ENCODE assay signal across 27 cellular contexts in the genomic region with DNA sequence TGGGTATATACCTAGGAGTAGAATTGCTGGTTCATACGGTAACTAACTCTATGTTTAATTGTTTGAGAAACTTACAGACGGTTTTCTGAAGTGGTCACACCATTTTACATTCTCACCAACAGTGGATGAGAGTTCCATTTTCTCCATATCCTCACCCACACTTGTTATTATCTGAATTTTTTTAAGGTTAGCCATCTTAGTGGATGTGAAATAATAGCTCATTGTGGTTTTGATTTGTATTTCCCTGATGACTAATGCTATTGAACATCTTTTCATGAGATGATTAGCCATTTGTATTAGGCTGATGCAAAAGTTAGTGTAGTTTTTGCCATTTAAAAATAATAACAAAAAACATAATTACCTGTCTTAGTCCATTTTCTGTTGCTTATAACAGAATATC. TPM values are rescaled to one million over a fixed set of nuclear protein-coding genes. Genes with fewer than 3 reads are reported as not detected.
"Had no signal": no experiment of that assay in that cellular context is flagged by ENCODE, and none has a peak within 500 bp of the region (broad histone marks: within the 10 kb centered on the region; RNA-seq: fewer than 3 reads in every experiment).

No MANE protein-coding gene starts in this region.

- H3K27ac ChIP-seq: cardiac muscle cell, hepatocyte, tibial nerve had no signal

- FAIRE-seq: frontal cortex had no signal

- DNase-seq: activated B cell treated with CpG ODN at 0.5 μM for 24 hours; activated CD4-positive, alpha-beta T cell treated with anti-CD3 and anti-CD28 coated beads for 36 hours; activated CD4-positive, alpha-beta T cell treated with anti-CD3 and anti-CD28 coated beads, Interleukin-2, amount 50 U/mL, for 4 hours; activated CD8-positive, alpha-beta memory T cell treated with anti-CD3 and anti-CD28 coated beads, Interleukin-2, amount 50 U/mL, for 48 hours; activated naive CD4-positive, alpha-beta T cell treated with Interleukin-2 at 50 U/mL for 16 hours; activated naive CD8-positive, alpha-beta T cell treated with anti-CD3 and anti-CD28 coated beads, Interleukin-2, amount 10 ng/mL, durations not matched to agents 7 days and 5 days; activated T-cell treated with anti-CD3 and anti-CD28 coated beads, Interleukin-2, amount 50 U/mL, for 4 hours; amniotic stem cell; cortex of kidney; endodermal cell; glutamatergic neuron; immature natural killer cell; left ventricle myocardium superior; retina; stimulated activated CD4-positive, alpha-beta T cell treated with anti-CD3 and anti-CD28 coated beads, Interleukin-12 subunit alpha, Interleukin-12 subunit beta, amount 100 ng/mL, for 4 hours; stimulated activated CD4-positive, alpha-beta T cell treated with anti-CD3 and anti-CD28 coated beads, Interleukin-4, amount 100 ng/mL, for 4 hours; T-helper 17 cell had no signal

- H3K79me2 ChIP-seq: hepatocyte had no signal

- H2AFZ ChIP-seq: hepatocyte had no signal

- ATAC-seq: activated CD4-positive, alpha-beta T cell treated with anti-CD3 and anti-CD28 coated beads for 36 hours; activated T-cell treated with anti-CD3 and anti-CD28 coated beads, Interleukin-2, amount 50 U/mL, for 4 hours; left ventricle myocardium superior; natural killer cell treated with Interleukin-12 subunit alpha and Interleukin-12 subunit beta and Interleukin-15 and Interleukin-18, amount 100 ng/mL, for 72 hours; T-helper 17 cell had no signal

- H3K27me3 ChIP-seq: cardiac muscle cell, hepatocyte, tibial nerve had no signal

- H3K36me3 ChIP-seq: cardiac muscle cell, tibial nerve had no signal

- H3K4me2 ChIP-seq: hepatocyte had no signal

- H3K4me1 ChIP-seq: tibial nerve had no signal

- H3K4me3 ChIP-seq: cardiac muscle cell, hepatocyte, tibial nerve had no signal

RNA-seq across cellular contexts. Expression of a gene that starts 18.6 kb away (rescaled TPM):
- total RNA-seq: activated B cell treated with CpG ODN at 0.5 μM for 24 hours; activated CD4-positive, alpha-beta T cell treated with anti-CD3 and anti-CD28 coated beads for 36 hours; activated CD8-positive, alpha-beta memory T cell treated with anti-CD3 and anti-CD28 coated beads for 36 hours; activated naive CD8-positive, alpha-beta T cell treated with anti-CD3 and anti-CD28 coated beads, Interleukin-2, amount 10 ng/mL, durations not matched to agents 7 days and 5 days; activated T-cell treated with anti-CD3 and anti-CD28 coated beads, Interleukin-2, amount 50 U/mL, for 4 hours; cardiac muscle cell; cerebellum; endodermal cell; epithelial cell of proximal tubule; frontal cortex; hepatocyte; natural killer cell treated with Interleukin-12 subunit alpha and Interleukin-12 subunit beta and Interleukin-15 and Interleukin-18, amount 100 ng/mL, for 72 hours; osteocyte; progenitor cell of endocrine pancreas had no signal
- polyA plus RNA-seq: cardiac muscle cell had no signal
